12 cellular contexts compared by ENCODE assay signal in genomic region chr1:38064232-38064903, GRCh38. TPM values are rescaled to one million over a fixed set of nuclear protein-coding genes. Genes with fewer than 3 reads are reported as not detected.
DNase-seq lines count a peak whose midpoint lies in the region; ATAC-seq and TF ChIP-seq lines count a peak whose summit lies in the region.
"Had no signal": no experiment of that assay in that cellular context is flagged by ENCODE, and none has a peak within 500 bp of the region (broad histone marks: within the 10 kb centered on the region; RNA-seq: fewer than 3 reads in every experiment).

No MANE protein-coding gene starts in this region.

- TF ChIP-seq CTCF in HFF-Myc (IDR thresholded peaks at IDR 0.05; ENCODE audit: low read depth, low read length, missing control alignments): no peak
- peak; percentile 5 for TF ChIP-seq CTCF in retinal pigment epithelial cell (conservative IDR thresholded peaks at IDR 0.05; ENCODE audit: low read depth, low read length)

- peak; percentile 60 for DNase-seq in HFF-Myc (ENCODE audit: extremely low read depth, low read depth)
- DNase-seq in SW480 (ENCODE audit: low spot score): peak; percentile 78
- DNase-seq in foreskin melanocyte: peak; percentile 66
- DNase-seq in retinal pigment epithelial cell (ENCODE audit: low read depth): no peak
- DNase-seq in left colon: no peak
- DNase-seq in NAMALWA (ENCODE audit: low spot score): no peak
- DNase-seq: adrenal gland; DMS79; NCI-H345; stimulated activated CD8-positive, alpha-beta memory T cell treated with anti-CD3 and anti-CD28 coated beads, Interleukin-4, amount 100 ng/mL, for 48 hours had no signal

- ATAC-seq in left colon (no peak), GM19467 (IDR thresholded peaks at IDR 0.05; ENCODE audit: unreplicated experiment) (no peak), HG03460 (IDR thresholded peaks at IDR 0.05; ENCODE audit: unreplicated experiment) (no peak)

- intact Hi-C loops in left colon (cut with DNase I, micrococcal nuclease): no loop called here

- H3K4me3 ChIP-seq in HFF-Myc (replicated peaks; ENCODE audit: low read depth, low read length) (no peak overlapping the region), retinal pigment epithelial cell (ENCODE audit: low read length) (no peak overlapping the region)
- H3K4me3 ChIP-seq: adrenal gland had no signal

RNA-seq across cellular contexts. Expression of gene POU3F1, which starts 17.8 kb away (rescaled TPM):
- not detected for total RNA-seq in left colon

RNA-seq across cellular contexts. Expression of gene UTP11, which starts 51.8 kb away (rescaled TPM):
- total RNA-seq in left colon: 10 to 100 TPM; 16.4 to 17.3 TPM

RNA-seq across cellular contexts. Expression of gene FHL3, which starts 59.1 kb away (rescaled TPM):
- 1 to 10 TPM; 2.5 to 6.8 TPM for total RNA-seq in left colon

Comparison
In these comparisons a context has a peak if more than half of its experiments do, and no peak if none do; other contexts are left out.
1. DNase-seq: peak in HFF-Myc (single experiment), SW480 (single experiment) and foreskin melanocyte (single experiment); none in retinal pigment epithelial cell (single experiment), left colon (0 of 2) and NAMALWA (single experiment).